9 cellular contexts compared by ENCODE assay signal in the genomic region with DNA sequence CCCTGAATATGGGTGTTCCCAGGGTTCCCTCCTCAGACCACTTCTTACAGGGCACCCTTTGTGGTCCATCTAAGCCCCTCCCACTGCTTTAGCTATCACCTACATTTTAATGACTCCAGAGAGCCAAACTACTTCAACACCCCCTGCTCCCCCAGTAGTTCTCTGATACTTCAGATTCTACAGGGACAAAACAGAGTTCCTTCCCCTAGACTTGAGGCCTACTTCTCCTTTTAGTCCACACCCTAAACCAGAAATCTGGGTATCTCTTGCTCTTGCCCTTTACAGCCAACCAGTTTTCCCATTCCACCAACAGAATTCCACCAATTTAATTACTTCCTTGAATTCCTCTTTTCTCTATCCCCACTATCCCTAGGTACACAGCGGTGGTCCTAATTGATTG.
A peak's percentile ranks its signal among the peaks of the same experiment; 100 is the strongest.
DNase-seq lines count a peak whose midpoint lies in the region; ATAC-seq and TF ChIP-seq lines count a peak whose summit lies in the region.
"Had no signal": no experiment of that assay in that cellular context is flagged by ENCODE, and none has a peak within 500 bp of the region (broad histone marks: within the 10 kb centered on the region; RNA-seq: fewer than 3 reads in every experiment).

No MANE protein-coding gene starts in this region.

- H3K4me3 ChIP-seq in SK-N-SH (ENCODE audit: low read depth in 2 of 2, low read length in 1 of 2) (no peak overlapping the region), NB4 (ENCODE audit: low read depth, low read length) (peak overlapping the region; percentile 84), coronary artery (peak overlapping the region; percentile 97), spleen (peak overlapping the region in 3 of 8 donors; percentile 81 to 89 (median 86))

- no peak for DNase-seq in SK-N-SH
- DNase-seq in NB4 (ENCODE audit: low read depth) = peak; percentile 70
- no peak for DNase-seq in coronary artery (ENCODE audit: low spot score)
- DNase-seq in spleen = no peak
- DNase-seq in NCI-H1105 (lab: John Stamatoyannopoulos, UW) = no peak
- DNase-seq in GM10266 (ENCODE audit: extremely low spot score) = no peak
- DNase-seq: NK-92 treated with Interleukin-12 subunit alpha and Interleukin-12 subunit beta, amount 100 ng/mL, for 24 hours had no signal

- H3K79me2 ChIP-seq in SK-N-SH (ENCODE audit: insufficient read depth) = peaks cover 42% of the 10 kb centered on the region

- WGBS in SK-N-SH (ENCODE audit: low lambda C conversion rate) = 97% methylated on average over 1 of the region's 1 CpG
- 90 to 96% (median 93%) methylated on average over 1 of the region's 1 CpG for WGBS in spleen, 5 donors

- no peak overlapping the region for H2AFZ ChIP-seq in SK-N-SH (ENCODE audit: low read depth)

- CTCF ChIA-PET in SK-N-SH (lab: Yijun Ruan, JAX) = interaction anchor here (0.9 kb wide), 1 partner anchor 37 kb away, joined by 4 read pairs; no protein-coding TSS in a partner anchor

- H3K9me2 ChIP-seq in SK-N-SH = no peaks in the 10 kb centered on the region

- TF ChIP-seq POLR2A in NB4 (IDR thresholded peaks at IDR 0.05; ENCODE audit: extremely low read depth, insufficient read length) (no peak), spleen (IDR thresholded peaks at IDR 0.05) (no peak)

- no peak for TF ChIP-seq CTCF in SK-N-SH (IDR thresholded peaks at IDR 0.05)
- TF ChIP-seq CTCF in NB4 (IDR thresholded peaks at IDR 0.05; ENCODE audit: low read depth, low read length) = no peak
- TF ChIP-seq CTCF in coronary artery (IDR thresholded peaks at IDR 0.05) = no peak
- TF ChIP-seq CTCF in spleen (IDR thresholded peaks at IDR 0.05 in 8 of 11, conservative IDR thresholded peaks at IDR 0.05 in 3 of 11) = no peak
- TF ChIP-seq CTCF in GM10266 (IDR thresholded peaks at IDR 0.05; ENCODE audit: control insufficient read depth, insufficient read depth, low read depth, missing control alignments) = no peak

- H3K27me3 ChIP-seq in SK-N-SH (ENCODE audit: insufficient read depth) = no peaks in the 10 kb centered on the region
- H3K27me3 ChIP-seq in spleen (replicated peaks in 1 of 7) = peaks cover 0 to 8% (median 0%) of the 10 kb centered on the region in 7 donors

- no peaks in the 10 kb centered on the region for H4K20me1 ChIP-seq in SK-N-SH (ENCODE audit: insufficient read depth)

- H3K4me2 ChIP-seq in SK-N-SH = peak overlapping the region; percentile 79; the same call in 1 of the 2 replicates

- H3K36me3 ChIP-seq in SK-N-SH (replicated peaks in 1 of 2; ENCODE audit: control insufficient read depth in 1 of 2, insufficient read depth in 2 of 2, low read length in 1 of 2) = peaks cover 0 to 3% of the 10 kb centered on the region in 2 experiments
- peaks cover 0 to 16% (median 0%) of the 10 kb centered on the region in 6 donors for H3K36me3 ChIP-seq in spleen

- TF ChIP-seq EP300 in SK-N-SH (IDR thresholded peaks at IDR 0.05; ENCODE audit: borderline replicate concordance in 1 of 2, low read depth in 1 of 2, low read length in 1 of 2) = no peak

- TF ChIP-seq RAD21 in SK-N-SH (IDR thresholded peaks at IDR 0.05; ENCODE audit: low read length) = no peak

- peak overlapping the region; percentile 80; the same call in 1 of the 2 replicates for H3K9ac ChIP-seq in SK-N-SH

- H3K4me1 ChIP-seq in SK-N-SH (ENCODE audit: control insufficient read depth in 1 of 2, insufficient read depth in 2 of 2, low read depth in 1 of 2, low read length in 1 of 2) = peaks cover 11 to 14% of the 10 kb centered on the region in 2 experiments; a peak in 3 of 4 replicates
- peaks cover 32 to 76% (median 58%) of the 10 kb centered on the region in 6 donors for H3K4me1 ChIP-seq in spleen

- H3K9me3 ChIP-seq in SK-N-SH = no peaks in the 10 kb centered on the region
- H3K9me3 ChIP-seq in spleen = no peaks in the 10 kb centered on the region

- ATAC-seq in SK-N-SH treated with all-trans-retinoic acid at 6 μM for 48 hours = no peak
- ATAC-seq in GM19452 (IDR thresholded peaks at IDR 0.05; ENCODE audit: unreplicated experiment) = no peak

- POLR2A ChIA-PET in SK-N-SH (lab: Yijun Ruan, JAX) = no interaction called here

- H3F3A ChIP-seq in SK-N-SH (replicated peaks; ENCODE audit: insufficient read depth) = peaks cover 17% of the 10 kb centered on the region

- H3K27ac ChIP-seq in SK-N-SH (ENCODE audit: low read depth in 2 of 2, low read length in 1 of 2) (peak overlapping the region in 1 of 2 experiments; percentile 96; a peak in 1 of 4 replicates), coronary artery (peak overlapping the region; percentile 100), spleen (peak overlapping the region; percentile 26 to 100 (median 100))

- intact Hi-C loops in spleen (cut with DNase I; ENCODE audit: low total_unique reads) = no loop called here

TF ChIP-seq in SK-N-SH, 30 proteins besides CTCF, POLR2A, EP300 and RAD21 (continues in another document):
- TF ChIP-seq FOSL2 (IDR thresholded peaks at IDR 0.05; ENCODE audit: borderline replicate concordance, low read depth) (no peak), NRF1 (IDR thresholded peaks at IDR 0.05; ENCODE audit: low read depth, low read length) (no peak), USF1 (IDR thresholded peaks at IDR 0.05; ENCODE audit: borderline replicate concordance, low read depth) (no peak), ELF1 (IDR thresholded peaks at IDR 0.05) (no peak)
- TF ChIP-seq, protein P1, sequence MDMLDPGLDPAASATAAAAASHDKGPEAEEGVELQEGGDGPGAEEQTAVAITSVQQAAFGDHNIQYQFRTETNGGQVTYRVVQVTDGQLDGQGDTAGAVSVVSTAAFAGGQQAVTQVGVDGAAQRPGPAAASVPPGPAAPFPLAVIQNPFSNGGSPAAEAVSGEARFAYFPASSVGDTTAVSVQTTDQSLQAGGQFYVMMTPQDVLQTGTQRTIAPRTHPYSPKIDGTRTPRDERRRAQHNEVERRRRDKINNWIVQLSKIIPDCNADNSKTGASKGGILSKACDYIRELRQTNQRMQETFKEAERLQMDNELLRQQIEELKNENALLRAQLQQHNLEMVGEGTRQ (IDR thresholded peaks at IDR 0.05; ENCODE audit: borderline replicate concordance, low read depth, low read length) = no peak

TF ChIP-seq in SK-N-SH treated with all-trans-retinoic acid at 6 μM for 48 hours, 23 proteins besides CTCF, POLR2A, EP300 and RAD21:
- no peak for TF ChIP-seq PPARA (CRISPR knock-in tag; IDR thresholded peaks at IDR 0.05; ENCODE audit: borderline replicate concordance)

Comparison
In these comparisons a context has a peak if more than half of its experiments do, and no peak if none do; other contexts are left out.
1. H3K4me3 ChIP-seq: peak in NB4 (single experiment) and coronary artery (single experiment); none in SK-N-SH (0 of 2).